ENCODE assay signal across 14 cellular contexts in genomic region chr3:175307642-175308041, GRCh38.
DNase-seq lines count a peak whose midpoint lies in the region; ATAC-seq and TF ChIP-seq lines count a peak whose summit lies in the region.
"Had no signal": no experiment of that assay in that cellular context is flagged by ENCODE, and none has a peak within 500 bp of the region (broad histone marks: within the 10 kb centered on the region; RNA-seq: fewer than 3 reads in every experiment).

No MANE protein-coding gene starts in this region.

- H3K36me3 ChIP-seq in upper lobe of right lung = no peaks in the 10 kb centered on the region
- H3K36me3 ChIP-seq: gastrocnemius medialis had no signal

- no peaks in the 10 kb centered on the region for H3K9me3 Mint-ChIP-seq in activated CD4-positive, alpha-beta T cell treated with anti-CD3 and anti-CD28 coated beads for 36 hours (ENCODE audit: low read depth)
- H3K9me3 Mint-ChIP-seq in activated T-cell treated with anti-CD3 and anti-CD28 coated beads, Interleukin-2, amount 50 U/mL, for 4 hours = no peaks in the 10 kb centered on the region

- peaks cover 4% of the 10 kb centered on the region for H3K4me1 Mint-ChIP-seq in activated CD4-positive, alpha-beta T cell treated with anti-CD3 and anti-CD28 coated beads for 36 hours
- no peaks in the 10 kb centered on the region for H3K4me1 Mint-ChIP-seq in activated T-cell treated with anti-CD3 and anti-CD28 coated beads, Interleukin-2, amount 50 U/mL, for 4 hours (ENCODE audit: low read depth)

- intact Hi-C loops in activated CD4-positive, alpha-beta T cell treated with anti-CD3 and anti-CD28 coated beads for 36 hours (cut with DNase I, micrococcal nuclease) = no loop called here
- intact Hi-C loops in upper lobe of right lung (cut with DNase I) = no loop called here

- H3K9me3 ChIP-seq in upper lobe of right lung = no peaks in the 10 kb centered on the region
- H3K9me3 ChIP-seq: gastrocnemius medialis had no signal

- in situ Hi-C loops in Caki2 (cut with HindIII; ENCODE audit: low pct_unique_long_range_greater_than_20kb, low sequenced_read_pairs) = no loop called here

- no peak overlapping the region for H3K4me3 ChIP-seq in upper lobe of right lung
- H3K4me3 ChIP-seq: gastrocnemius medialis had no signal

- TF ChIP-seq CTCF in upper lobe of right lung (IDR thresholded peaks at IDR 0.05) = no peak

- DNase-seq in Caki2 (ENCODE audit: low read depth) (peak; percentile 51), glomerular visceral epithelial cell (ENCODE audit: extremely low spot score) (peak; percentile 28), upper lobe of right lung (no peak), HUDEP-2 (lab: John Stamatoyannopoulos, UW; ENCODE audit: unreplicated experiment in 76 of 76) (no peak)
- no peak for DNase-seq in activated CD4-positive, alpha-beta T cell treated with anti-CD3 and anti-CD28 coated beads for 36 hours
- no peak for DNase-seq in activated T-cell treated with anti-CD3 and anti-CD28 coated beads, Interleukin-2, amount 50 U/mL, for 4 hours
- DNase-seq: amniotic stem cell, gastrocnemius medialis, MV-4-11, NCI-H446 had no signal

- H3K4me1 ChIP-seq in upper lobe of right lung = no peaks in the 10 kb centered on the region
- H3K4me1 ChIP-seq: gastrocnemius medialis had no signal

- no peaks in the 10 kb centered on the region for H3K27me3 ChIP-seq in upper lobe of right lung
- H3K27me3 ChIP-seq: gastrocnemius medialis had no signal

- POLR2A ChIA-PET in activated CD4-positive, alpha-beta T cell treated with anti-CD3 and anti-CD28 coated beads for 36 hours (lab: Charles Lee) = no interaction called here

- peak; percentile 77 for ATAC-seq in GM21390 (IDR thresholded peaks at IDR 0.05; ENCODE audit: unreplicated experiment)
- peak; percentile 50 for ATAC-seq in HG03442 (IDR thresholded peaks at IDR 0.05; ENCODE audit: unreplicated experiment)
- no peak for ATAC-seq in activated CD4-positive, alpha-beta T cell treated with anti-CD3 and anti-CD28 coated beads for 36 hours
- no peak for ATAC-seq in activated T-cell treated with anti-CD3 and anti-CD28 coated beads, Interleukin-2, amount 50 U/mL, for 4 hours
- ATAC-seq in upper lobe of right lung = no peak
- ATAC-seq: gastrocnemius medialis, Right ventricle myocardium inferior had no signal

- H3K27ac Mint-ChIP-seq in activated CD4-positive, alpha-beta T cell treated with anti-CD3 and anti-CD28 coated beads for 36 hours = no peak overlapping the region
- H3K27ac Mint-ChIP-seq: dendritic cell treated with granulocyte-macrophage colony-stimulating factor and Interleukin-4, amounts not matched to agents 40 ng/mL and 50 ng/mL, for 4 days had no signal

- CTCF ChIA-PET in activated CD4-positive, alpha-beta T cell treated with anti-CD3 and anti-CD28 coated beads for 36 hours (lab: Charles Lee) = interaction anchor here (0.6 kb wide), 1 partner anchor 9 kb away, joined by 3 read pairs; no protein-coding TSS in a partner anchor

- H3K4me3 Mint-ChIP-seq in activated CD4-positive, alpha-beta T cell treated with anti-CD3 and anti-CD28 coated beads for 36 hours = no peak overlapping the region
- H3K4me3 Mint-ChIP-seq in activated T-cell treated with anti-CD3 and anti-CD28 coated beads, Interleukin-2, amount 50 U/mL, for 4 hours = no peak overlapping the region
- H3K4me3 Mint-ChIP-seq: dendritic cell treated with granulocyte-macrophage colony-stimulating factor and Interleukin-4, amounts not matched to agents 40 ng/mL and 50 ng/mL, for 4 days had no signal

- H3K27ac ChIP-seq in upper lobe of right lung = no peak overlapping the region
- H3K27ac ChIP-seq: gastrocnemius medialis had no signal

- H3K36me3 Mint-ChIP-seq in activated CD4-positive, alpha-beta T cell treated with anti-CD3 and anti-CD28 coated beads for 36 hours (ENCODE audit: low read depth) = no peaks in the 10 kb centered on the region
- no peaks in the 10 kb centered on the region for H3K36me3 Mint-ChIP-seq in activated T-cell treated with anti-CD3 and anti-CD28 coated beads, Interleukin-2, amount 50 U/mL, for 4 hours (ENCODE audit: insufficient read depth)

- H3K27me3 Mint-ChIP-seq in activated CD4-positive, alpha-beta T cell treated with anti-CD3 and anti-CD28 coated beads for 36 hours = no peaks in the 10 kb centered on the region
- H3K27me3 Mint-ChIP-seq in activated T-cell treated with anti-CD3 and anti-CD28 coated beads, Interleukin-2, amount 50 U/mL, for 4 hours (ENCODE audit: low read depth) = no peaks in the 10 kb centered on the region
- H3K27me3 Mint-ChIP-seq: dendritic cell treated with granulocyte-macrophage colony-stimulating factor and Interleukin-4, amounts not matched to agents 40 ng/mL and 50 ng/mL, for 4 days had no signal

Comparison
In these comparisons a context has a peak if more than half of its experiments do, and no peak if none do; other contexts are left out.
1. DNase-seq: peak in Caki2 (single experiment) and glomerular visceral epithelial cell (single experiment); none in activated CD4-positive, alpha-beta T cell treated with anti-CD3 and anti-CD28 coated beads for 36 hours (single experiment), activated T-cell treated with anti-CD3 and anti-CD28 coated beads, Interleukin-2, amount 50 U/mL, for 4 hours (single experiment), upper lobe of right lung (single experiment) and HUDEP-2 (0 of 76).
2. ATAC-seq: peak in GM21390 (single experiment) and HG03442 (single experiment); none in activated CD4-positive, alpha-beta T cell treated with anti-CD3 and anti-CD28 coated beads for 36 hours (single experiment), activated T-cell treated with anti-CD3 and anti-CD28 coated beads, Interleukin-2, amount 50 U/mL, for 4 hours (0 of 2) and upper lobe of right lung (single experiment).